ENCODE assay signal across 15 cellular contexts in the genomic region with DNA sequence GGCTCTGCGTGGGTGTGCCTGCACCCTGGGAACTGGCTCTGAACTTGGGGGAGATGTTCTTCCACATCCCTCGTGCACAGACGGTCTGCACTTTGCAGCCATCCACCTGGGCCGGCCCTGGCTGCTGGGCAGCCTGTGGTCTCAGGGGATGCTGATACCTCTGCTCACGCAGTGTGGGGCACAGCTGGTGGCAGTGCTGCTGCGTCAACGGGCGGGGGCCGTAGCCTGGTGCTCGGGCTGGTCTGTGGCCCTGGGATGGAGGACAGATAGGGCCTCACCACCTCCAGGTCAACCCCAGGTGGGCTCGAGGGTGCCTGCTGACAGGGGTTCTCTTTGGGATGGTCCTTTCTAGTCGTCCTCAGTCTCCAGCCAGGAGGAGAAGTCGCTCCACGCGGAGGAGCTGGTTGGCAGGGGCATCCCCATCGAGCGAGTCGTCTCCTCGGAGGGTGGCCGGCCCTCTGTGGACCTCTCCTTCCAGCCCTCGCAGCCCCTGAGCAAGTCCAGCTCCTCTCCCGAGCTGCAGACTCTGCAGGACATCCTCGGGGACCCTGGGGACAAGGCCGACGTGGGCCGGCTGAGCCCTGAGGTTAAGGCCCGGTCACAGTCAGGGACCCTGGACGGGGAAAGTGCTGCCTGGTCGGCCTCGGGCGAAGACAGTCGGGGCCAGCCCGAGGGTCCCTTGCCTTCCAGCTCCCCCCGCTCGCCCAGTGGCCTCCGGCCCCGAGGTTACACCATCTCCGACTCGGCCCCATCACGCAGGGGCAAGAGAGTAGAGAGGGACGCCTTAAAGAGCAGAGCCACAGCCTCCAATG.
"Had no signal": no experiment of that assay in that cellular context is flagged by ENCODE, and none has a peak within 500 bp of the region (broad histone marks: within the 10 kb centered on the region; RNA-seq: fewer than 3 reads in every experiment).

No MANE protein-coding gene starts in this region.

- H3K27ac Mint-ChIP-seq: activated naive CD4-positive, alpha-beta T cell treated with anti-CD3 and anti-CD28 coated beads, Interleukin-2, amount 50 U/mL, for 24 hours; memory B cell had no signal

- H3K4me3 Mint-ChIP-seq: activated naive CD4-positive, alpha-beta T cell treated with anti-CD3 and anti-CD28 coated beads, Interleukin-2, amount 50 U/mL, for 24 hours; memory B cell had no signal

- H3K4me1 ChIP-seq: parathyroid adenoma had no signal

- H3K4me1 Mint-ChIP-seq: activated naive CD4-positive, alpha-beta T cell treated with anti-CD3 and anti-CD28 coated beads, Interleukin-2, amount 50 U/mL, for 24 hours; naive thymus-derived CD8-positive, alpha-beta T cell had no signal

- H3K27me3 Mint-ChIP-seq: activated naive CD4-positive, alpha-beta T cell treated with anti-CD3 and anti-CD28 coated beads, Interleukin-2, amount 50 U/mL, for 24 hours; memory B cell; naive thymus-derived CD8-positive, alpha-beta T cell had no signal

- H3K79me2 ChIP-seq: parathyroid adenoma had no signal

- H3K36me3 Mint-ChIP-seq: activated naive CD4-positive, alpha-beta T cell treated with anti-CD3 and anti-CD28 coated beads, Interleukin-2, amount 50 U/mL, for 24 hours had no signal

- ATAC-seq: stimulated activated naive CD8-positive, alpha-beta T cell treated with anti-CD3 and anti-CD28 coated beads, Interleukin-15, Interleukin-2, amounts not matched to agents 100 U/mL and 50 U/mL, for 24 hours had no signal

- H2AFZ ChIP-seq: parathyroid adenoma had no signal

- DNase-seq: activated CD4-positive, alpha-beta T cell treated with anti-CD3 and anti-CD28 coated beads for 1 hour; activated CD4-positive, alpha-beta T cell treated with anti-CD3 and anti-CD28 coated beads, Interleukin-2, amount 50 U/mL, for 4 hours; activated gamma-delta T cell; effector CD8-positive, alpha-beta T cell; left ventricle myocardium superior; naive thymus-derived CD8-positive, alpha-beta T cell; stimulated activated CD4-positive, alpha-beta T cell treated with anti-CD3 and anti-CD28 coated beads, Interleukin-2, amount 100 ng/mL, for 24 hours; stimulated activated naive CD8-positive, alpha-beta T cell treated with anti-CD3 and anti-CD28 coated beads, Interleukin-15, Interleukin-2, amounts not matched to agents 100 U/mL and 50 U/mL, for 24 hours; T-helper 2 cell; transverse colon; WERI-Rb-1 had no signal

- H3K4me3 ChIP-seq: esophagus muscularis mucosa, transverse colon had no signal

- H3K27me3 ChIP-seq: esophagus muscularis mucosa, transverse colon had no signal

- H3K9ac ChIP-seq: parathyroid adenoma had no signal

- H3K9me3 ChIP-seq: esophagus muscularis mucosa, transverse colon had no signal

- H3K27ac ChIP-seq: parathyroid adenoma had no signal

- H3K9me3 Mint-ChIP-seq: activated naive CD4-positive, alpha-beta T cell treated with anti-CD3 and anti-CD28 coated beads, Interleukin-2, amount 50 U/mL, for 24 hours; memory B cell; naive thymus-derived CD8-positive, alpha-beta T cell had no signal
